ENCODE assay signal across 12 cellular contexts in the genomic region with DNA sequence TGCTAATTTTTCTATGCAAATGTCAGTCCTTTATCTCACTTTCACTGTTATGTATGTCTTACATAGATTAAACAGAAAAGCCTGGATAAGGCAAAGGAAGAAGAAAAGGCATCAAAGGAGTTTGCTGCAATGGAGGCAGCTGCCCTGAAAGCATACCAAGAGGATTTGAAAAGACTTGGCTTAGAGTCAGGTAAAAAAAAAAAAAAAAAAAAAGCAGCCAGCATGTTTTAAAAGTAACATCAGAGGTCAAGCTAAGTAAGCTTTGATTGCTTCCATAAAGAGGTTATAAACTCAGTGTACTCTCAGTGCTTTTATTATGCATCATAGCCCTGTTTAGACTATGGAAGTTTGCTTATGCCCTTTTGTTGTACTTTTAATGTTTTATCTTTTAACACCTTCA. TPM values are rescaled to one million over a fixed set of nuclear protein-coding genes. Genes with fewer than 3 reads are reported as not detected.
A peak's percentile ranks its signal among the peaks of the same experiment; 100 is the strongest.
DNase-seq lines count a peak whose midpoint lies in the region; ATAC-seq, FAIRE-seq and TF ChIP-seq lines count a peak whose summit lies in the region.
"Had no signal": no experiment of that assay in that cellular context is flagged by ENCODE, and none has a peak within 500 bp of the region (broad histone marks: within the 10 kb centered on the region; RNA-seq: fewer than 3 reads in every experiment).

No MANE protein-coding gene starts in this region.

- H3K27me3 ChIP-seq in adipocyte (replicated peaks; ENCODE audit: control insufficient read depth, insufficient read depth, low read length) (no peaks in the 10 kb centered on the region), small intestine (ENCODE audit: control insufficient read depth in 2 of 2, insufficient read depth in 2 of 2, low read length in 2 of 2) (no peaks in the 10 kb centered on the region), BE2C (no peaks in the 10 kb centered on the region)
- H3K27me3 ChIP-seq: pancreas had no signal

- H3K9ac ChIP-seq in adipocyte (ENCODE audit: low read length): peak overlapping the region; percentile 82

- H3K27ac ChIP-seq in small intestine (ENCODE audit: low read depth in 1 of 2, low read length in 1 of 2): no peak overlapping the region
- H3K27ac ChIP-seq: pancreas had no signal

- H3K9me3 ChIP-seq in adipocyte (ENCODE audit: control insufficient read depth, low read length) (no peaks in the 10 kb centered on the region), small intestine (ENCODE audit: control insufficient read depth, low read depth) (no peaks in the 10 kb centered on the region), BE2C (no peaks in the 10 kb centered on the region)
- H3K9me3 ChIP-seq: pancreas had no signal

- peaks cover 46% of the 10 kb centered on the region for H3K36me3 ChIP-seq in adipocyte (ENCODE audit: control insufficient read depth, insufficient read depth, low read length, severe bottlenecking)
- H3K36me3 ChIP-seq in small intestine (ENCODE audit: control insufficient read depth in 2 of 2, insufficient read depth in 2 of 2, low read length in 2 of 2): peaks cover 0 to 4% of the 10 kb centered on the region in 2 donors
- H3K36me3 ChIP-seq in BE2C: peaks cover 34% of the 10 kb centered on the region

- H3K4me3 ChIP-seq in adipocyte (ENCODE audit: low read length): peak overlapping the region; percentile 97
- no peak overlapping the region for H3K4me3 ChIP-seq in small intestine (ENCODE audit: low read depth in 1 of 2, low read length in 2 of 2)
- no peak overlapping the region for H3K4me3 ChIP-seq in BE2C (ENCODE audit: low read depth, low read length)
- H3K4me3 ChIP-seq: pancreas had no signal

- no peak for FAIRE-seq in small intestine (lab: Jason Lieb, UNC)

- ATAC-seq in HG03460 (IDR thresholded peaks at IDR 0.05; ENCODE audit: unreplicated experiment): no peak
- ATAC-seq: pancreas had no signal

- DNase-seq in GM04503 (ENCODE audit: low read depth) (peak; percentile 63), adipocyte (ENCODE audit: low read depth) (peak; percentile 87), fibroblast of the conjunctiva (ENCODE audit: low read depth) (peak; percentile 75), small intestine (peak; percentile 81), T-helper 2 cell (no peak), NCI-H2081 (lab: John Stamatoyannopoulos, UW) (no peak), BE2C (no peak)
- DNase-seq: activated CD4-positive, alpha-beta T cell treated with anti-CD3 and anti-CD28 coated beads for 48 hours; activated naive CD4-positive, alpha-beta T cell; MV-4-11; pancreas had no signal

- TF ChIP-seq CTCF in BE2C (IDR thresholded peaks at IDR 0.05; ENCODE audit: low read depth, low read length): no peak

- H3K4me1 ChIP-seq in adipocyte (ENCODE audit: control insufficient read depth, insufficient read depth, low read length): peaks cover 38% of the 10 kb centered on the region
- H3K4me1 ChIP-seq in small intestine (ENCODE audit: control insufficient read depth in 2 of 2, insufficient read depth in 1 of 2, low read depth in 1 of 2, low read length in 1 of 2): peaks cover 0 to under 1% of the 10 kb centered on the region in 2 donors
- H3K4me1 ChIP-seq in BE2C: no peaks in the 10 kb centered on the region

RNA-seq across cellular contexts. Expression of gene WBP4, which starts 3.8 kb away (rescaled TPM):
- polyA plus RNA-seq in small intestine: 10 to 100 TPM in 2 of 3 donors, 1 to 10 TPM in 1; 9.1 to 13.9 (median 12.2) TPM
- polyA plus RNA-seq in BE2C (2012; ENCODE audit: insufficient read depth, insufficient read length, low read depth): 10.4 TPM

RNA-seq across cellular contexts. Expression of gene ELF1, which starts 46.0 kb away (rescaled TPM):
- 10 to 100 TPM; 34.3 to 40.8 (median 38.0) TPM for polyA plus RNA-seq in small intestine
- polyA plus RNA-seq in BE2C (2012; ENCODE audit: insufficient read depth, insufficient read length, low read depth): 2.7 TPM

Comparison
In these comparisons a context has a peak if more than half of its experiments do, and no peak if none do; other contexts are left out.
1. DNase-seq: peak in GM04503 (single experiment), adipocyte (single experiment), fibroblast of the conjunctiva (single experiment) and small intestine (single experiment); none in T-helper 2 cell (0 of 5), NCI-H2081 (0 of 2) and BE2C (single experiment).